In the genomic region with DNA sequence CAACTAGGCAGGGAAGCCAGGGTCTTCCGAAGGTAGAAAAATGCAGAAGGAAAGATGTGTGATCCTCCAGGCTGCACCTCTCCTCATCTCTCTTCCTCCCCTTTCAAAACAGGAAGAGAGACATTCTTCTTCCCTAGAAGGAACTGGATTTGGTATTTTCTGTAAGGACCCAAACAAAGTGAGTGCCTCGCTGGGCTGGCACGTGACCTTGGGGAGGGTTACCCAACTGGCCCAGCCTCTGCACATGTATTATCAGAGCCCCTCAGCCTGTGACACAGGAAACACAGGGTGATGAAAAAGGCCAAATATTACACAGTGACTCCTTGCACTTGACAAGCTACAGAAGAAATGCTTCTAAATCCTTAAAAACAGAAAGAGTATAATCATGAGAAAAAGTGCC, we compare ENCODE assay signal across 12 cellular contexts. TPM values are rescaled to one million over a fixed set of nuclear protein-coding genes. Genes with fewer than 3 reads are reported as not detected.
DNase-seq lines count a peak whose midpoint lies in the region; ATAC-seq and TF ChIP-seq lines count a peak whose summit lies in the region.
"Had no signal": no experiment of that assay in that cellular context is flagged by ENCODE, and none has a peak within 500 bp of the region (broad histone marks: within the 10 kb centered on the region; RNA-seq: fewer than 3 reads in every experiment).

No MANE protein-coding gene starts in this region.

- peaks cover 61% of the 10 kb centered on the region for H3K36me3 Mint-ChIP-seq in activated naive CD8-positive, alpha-beta T cell treated with anti-CD3 and anti-CD28 coated beads, Interleukin-2, amount 50 U/mL, for 24 hours (ENCODE audit: low read depth)

- 71% methylated on average over 2 of the region's 3 CpGs for WGBS in SK-N-SH (ENCODE audit: low lambda C conversion rate)

- H4K20me1 ChIP-seq in SK-N-SH (ENCODE audit: insufficient read depth) (peaks cover 25% of the 10 kb centered on the region; the same call in 1 of the 2 replicates), osteoblast (ENCODE audit: insufficient read depth, low read length) (no peaks in the 10 kb centered on the region)

- H3K4me3 ChIP-seq in SK-N-SH (ENCODE audit: low read depth in 2 of 2, low read length in 1 of 2): peak overlapping the region in 1 of 2 experiments; percentile 93; a peak in 3 of 4 replicates
- H3K4me3 ChIP-seq in osteoblast (ENCODE audit: insufficient read depth, low read length): peak overlapping the region; percentile 92

- TF ChIP-seq CTCF in SK-N-SH (IDR thresholded peaks at IDR 0.05) (no peak), osteoblast (IDR thresholded peaks at IDR 0.05; ENCODE audit: extremely low read depth, low read depth, low read length) (no peak), GM13976 (IDR thresholded peaks at IDR 0.05; ENCODE audit: borderline replicate concordance, control extremely low read depth, extremely low read depth, insufficient read depth, missing control alignments) (no peak)

- peaks cover 3% of the 10 kb centered on the region for H3K27me3 Mint-ChIP-seq in activated naive CD8-positive, alpha-beta T cell treated with anti-CD3 and anti-CD28 coated beads, Interleukin-2, amount 50 U/mL, for 24 hours

- H3K79me2 ChIP-seq in SK-N-SH (ENCODE audit: insufficient read depth) (peaks cover 73% of the 10 kb centered on the region), osteoblast (ENCODE audit: insufficient read depth, low read length) (peaks cover 71% of the 10 kb centered on the region)

- no peak overlapping the region; a peak in 1 of 4 replicates for H3K27ac ChIP-seq in SK-N-SH (ENCODE audit: low read depth in 2 of 2, low read length in 1 of 2)
- peak overlapping the region; percentile 42 for H3K27ac ChIP-seq in osteoblast (ENCODE audit: low read depth, low read length)

- H3K9me3 Mint-ChIP-seq in activated naive CD8-positive, alpha-beta T cell treated with anti-CD3 and anti-CD28 coated beads, Interleukin-2, amount 50 U/mL, for 24 hours: no peaks in the 10 kb centered on the region
- H3K9me3 Mint-ChIP-seq: central memory CD8-positive, alpha-beta T cell had no signal

- ATAC-seq in SK-N-SH treated with all-trans-retinoic acid at 6 μM for 48 hours (no peak), HG03097 (IDR thresholded peaks at IDR 0.05; ENCODE audit: low FRiP score, unreplicated experiment) (no peak)
- ATAC-seq in activated naive CD8-positive, alpha-beta T cell treated with anti-CD3 and anti-CD28 coated beads, Interleukin-2, amount 50 U/mL, for 24 hours: no peak

- H3K4me2 ChIP-seq in SK-N-SH (peak overlapping the region; percentile 96), osteoblast (ENCODE audit: insufficient read depth, low read length) (peak overlapping the region; percentile 98)

- H2AFZ ChIP-seq in SK-N-SH (ENCODE audit: low read depth): peak overlapping the region; percentile 95
- peak overlapping the region; percentile 89 for H2AFZ ChIP-seq in osteoblast (ENCODE audit: low read length)

- CTCF ChIA-PET in SK-N-SH (lab: Yijun Ruan, JAX): interaction anchor here (1.1 kb wide), 1 partner anchor 9 kb away, joined by 3 read pairs; no protein-coding TSS in a partner anchor

- H3K36me3 ChIP-seq in SK-N-SH (replicated peaks in 1 of 2; ENCODE audit: control insufficient read depth in 1 of 2, insufficient read depth in 2 of 2, low read length in 1 of 2) (peaks cover 14 to 33% of the 10 kb centered on the region in 2 experiments), osteoblast (ENCODE audit: insufficient read depth, low read length) (peaks cover 46% of the 10 kb centered on the region)

- peaks cover 35% of the 10 kb centered on the region for H3K4me1 Mint-ChIP-seq in activated naive CD8-positive, alpha-beta T cell treated with anti-CD3 and anti-CD28 coated beads, Interleukin-2, amount 50 U/mL, for 24 hours

- peak overlapping the region; percentile 88; the same call in 1 of the 2 replicates for H3K9ac ChIP-seq in SK-N-SH

- peaks cover 11 to 26% of the 10 kb centered on the region in 2 experiments; a peak in 2 of 4 replicates for H3K4me1 ChIP-seq in SK-N-SH (ENCODE audit: control insufficient read depth in 1 of 2, insufficient read depth in 2 of 2, low read depth in 1 of 2, low read length in 1 of 2)
- peaks cover 28% of the 10 kb centered on the region for H3K4me1 ChIP-seq in osteoblast (ENCODE audit: insufficient read depth, low read length)

- no peak overlapping the region for H3K27ac Mint-ChIP-seq in activated naive CD8-positive, alpha-beta T cell treated with anti-CD3 and anti-CD28 coated beads, Interleukin-2, amount 50 U/mL, for 24 hours

- no peaks in the 10 kb centered on the region for H3K27me3 ChIP-seq in SK-N-SH (ENCODE audit: insufficient read depth)
- no peaks in the 10 kb centered on the region for H3K27me3 ChIP-seq in osteoblast (ENCODE audit: insufficient read depth, low read length)

- in situ Hi-C loops in GM13976 (cut with MboI; ENCODE audit: low sequenced_read_pairs, unreplicated experiment): no loop called here

- H3K4me3 Mint-ChIP-seq in activated naive CD8-positive, alpha-beta T cell treated with anti-CD3 and anti-CD28 coated beads, Interleukin-2, amount 50 U/mL, for 24 hours: peak overlapping the region; percentile 93
- H3K4me3 Mint-ChIP-seq: central memory CD8-positive, alpha-beta T cell had no signal

- H3K9me3 ChIP-seq in SK-N-SH: no peaks in the 10 kb centered on the region
- no peaks in the 10 kb centered on the region for H3K9me3 ChIP-seq in osteoblast (ENCODE audit: low read depth, low read length)

- TF ChIP-seq RAD21 in SK-N-SH (IDR thresholded peaks at IDR 0.05; ENCODE audit: low read length): no peak

- no peak for DNase-seq in SK-N-SH
- peak; percentile 84 for DNase-seq in MV-4-11 (lab: John Stamatoyannopoulos, UW)
- DNase-seq in activated naive CD8-positive, alpha-beta T cell treated with anti-CD3 and anti-CD28 coated beads, Interleukin-2, amount 50 U/mL, for 24 hours: no peak
- DNase-seq in osteoblast (ENCODE audit: insufficient read length, low spot score, missing footprints): peak; percentile 59
- DNase-seq in NCI-H226: no peak
- no peak for DNase-seq in GM13976 (ENCODE audit: low spot score)
- DNase-seq: activated CD8-positive, alpha-beta memory T cell treated with anti-CD3 and anti-CD28 coated beads for 24 hours; NCI-H774; occipital lobe had no signal

- H3F3A ChIP-seq in SK-N-SH (replicated peaks; ENCODE audit: insufficient read depth): peaks cover 3% of the 10 kb centered on the region

- no peak for TF ChIP-seq EP300 in SK-N-SH (IDR thresholded peaks at IDR 0.05; ENCODE audit: borderline replicate concordance in 1 of 2, low read depth in 1 of 2, low read length in 1 of 2)

- POLR2A ChIA-PET in SK-N-SH (lab: Yijun Ruan, JAX): no interaction called here

- no peaks in the 10 kb centered on the region for H3K9me2 ChIP-seq in SK-N-SH

TF ChIP-seq in SK-N-SH, 30 proteins besides CTCF, POLR2A, EP300 and RAD21 (continues in another document):
- TF ChIP-seq RXRA (IDR thresholded peaks at IDR 0.05; ENCODE audit: borderline replicate concordance, low read depth) (no peak), FOXJ3 (CRISPR knock-in tag; IDR thresholded peaks at IDR 0.05) (no peak), MEF2A (IDR thresholded peaks at IDR 0.05; ENCODE audit: borderline replicate concordance, low read depth) (no peak), GATA2 (CRISPR knock-in tag; IDR thresholded peaks at IDR 0.05) (no peak)

TF ChIP-seq in SK-N-SH treated with all-trans-retinoic acid at 6 μM for 48 hours, 23 proteins besides CTCF, POLR2A, EP300 and RAD21 (continues in another document):
- TF ChIP-seq, protein P1, sequence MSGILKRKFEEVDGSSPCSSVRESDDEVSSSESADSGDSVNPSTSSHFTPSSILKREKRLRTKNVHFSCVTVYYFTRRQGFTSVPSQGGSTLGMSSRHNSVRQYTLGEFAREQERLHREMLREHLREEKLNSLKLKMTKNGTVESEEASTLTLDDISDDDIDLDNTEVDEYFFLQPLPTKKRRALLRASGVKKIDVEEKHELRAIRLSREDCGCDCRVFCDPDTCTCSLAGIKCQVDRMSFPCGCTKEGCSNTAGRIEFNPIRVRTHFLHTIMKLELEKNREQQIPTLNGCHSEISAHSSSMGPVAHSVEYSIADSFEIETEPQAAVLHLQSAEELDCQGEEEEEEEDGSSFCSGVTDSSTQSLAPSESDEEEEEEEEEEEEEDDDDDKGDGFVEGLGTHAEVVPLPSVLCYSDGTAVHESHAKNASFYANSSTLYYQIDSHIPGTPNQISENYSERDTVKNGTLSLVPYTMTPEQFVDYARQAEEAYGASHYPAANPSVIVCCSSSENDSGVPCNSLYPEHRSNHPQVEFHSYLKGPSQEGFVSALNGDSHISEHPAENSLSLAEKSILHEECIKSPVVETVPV (CRISPR knock-in tag; IDR thresholded peaks at IDR 0.05): no peak
- no peak for TF ChIP-seq TOX (CRISPR knock-in tag; IDR thresholded peaks at IDR 0.05; ENCODE audit: borderline replicate concordance)
- TF ChIP-seq, protein P2, sequence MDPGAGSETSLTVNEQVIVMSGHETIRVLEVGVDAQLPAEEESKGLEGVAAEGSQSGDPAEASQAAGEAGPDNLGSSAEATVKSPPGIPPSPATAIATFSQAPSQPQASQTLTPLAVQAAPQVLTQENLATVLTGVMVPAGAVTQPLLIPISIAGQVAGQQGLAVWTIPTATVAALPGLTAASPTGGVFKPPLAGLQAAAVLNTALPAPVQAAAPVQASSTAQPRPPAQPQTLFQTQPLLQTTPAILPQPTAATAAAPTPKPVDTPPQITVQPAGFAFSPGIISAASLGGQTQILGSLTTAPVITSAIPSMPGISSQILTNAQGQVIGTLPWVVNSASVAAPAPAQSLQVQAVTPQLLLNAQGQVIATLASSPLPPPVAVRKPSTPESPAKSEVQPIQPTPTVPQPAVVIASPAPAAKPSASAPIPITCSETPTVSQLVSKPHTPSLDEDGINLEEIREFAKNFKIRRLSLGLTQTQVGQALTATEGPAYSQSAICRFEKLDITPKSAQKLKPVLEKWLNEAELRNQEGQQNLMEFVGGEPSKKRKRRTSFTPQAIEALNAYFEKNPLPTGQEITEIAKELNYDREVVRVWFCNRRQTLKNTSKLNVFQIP (CRISPR knock-in tag; IDR thresholded peaks at IDR 0.05; ENCODE audit: borderline replicate concordance, low read depth): no peak
- no peak for TF ChIP-seq BACH2 (CRISPR knock-in tag; IDR thresholded peaks at IDR 0.05; ENCODE audit: borderline replicate concordance)
- TF ChIP-seq ZNF8 (CRISPR knock-in tag; IDR thresholded peaks at IDR 0.05): no peak
- TF ChIP-seq ZNF70 (CRISPR knock-in tag; IDR thresholded peaks at IDR 0.05): no peak
- TF ChIP-seq OSR1 (CRISPR knock-in tag; IDR thresholded peaks at IDR 0.05): no peak
- TF ChIP-seq TCF4 (CRISPR knock-in tag; IDR thresholded peaks at IDR 0.05; ENCODE audit: borderline replicate concordance): no peak

RNA-seq across cellular contexts. Expression of a gene that starts 2.3 kb away (rescaled TPM):
- 13.2 and 16.5 TPM in 2 replicates for polyA plus RNA-seq in SK-N-SH (2012; rRNA removed)
- 7.6 and 9.8 TPM in 2 replicates for polyA plus RNA-seq in SK-N-SH (2012; cell fraction: cytosol; rRNA removed)
- 45.0 and 52.3 TPM in 2 replicates for polyA plus RNA-seq in SK-N-SH (2012; cell fraction: nucleus; rRNA removed)
- 2.9 and 3.5 TPM in 2 replicates for total RNA-seq in osteoblast

Comparison
In these comparisons a context has a peak if more than half of its experiments do, and no peak if none do; other contexts are left out.
1. DNase-seq: peak in MV-4-11 (single experiment) and osteoblast (single experiment); none in SK-N-SH (single experiment), activated naive CD8-positive, alpha-beta T cell treated with anti-CD3 and anti-CD28 coated beads, Interleukin-2, amount 50 U/mL, for 24 hours (single experiment), NCI-H226 (single experiment) and GM13976 (single experiment).